ENCODE assay signal across 11 cellular contexts in the genomic region with DNA sequence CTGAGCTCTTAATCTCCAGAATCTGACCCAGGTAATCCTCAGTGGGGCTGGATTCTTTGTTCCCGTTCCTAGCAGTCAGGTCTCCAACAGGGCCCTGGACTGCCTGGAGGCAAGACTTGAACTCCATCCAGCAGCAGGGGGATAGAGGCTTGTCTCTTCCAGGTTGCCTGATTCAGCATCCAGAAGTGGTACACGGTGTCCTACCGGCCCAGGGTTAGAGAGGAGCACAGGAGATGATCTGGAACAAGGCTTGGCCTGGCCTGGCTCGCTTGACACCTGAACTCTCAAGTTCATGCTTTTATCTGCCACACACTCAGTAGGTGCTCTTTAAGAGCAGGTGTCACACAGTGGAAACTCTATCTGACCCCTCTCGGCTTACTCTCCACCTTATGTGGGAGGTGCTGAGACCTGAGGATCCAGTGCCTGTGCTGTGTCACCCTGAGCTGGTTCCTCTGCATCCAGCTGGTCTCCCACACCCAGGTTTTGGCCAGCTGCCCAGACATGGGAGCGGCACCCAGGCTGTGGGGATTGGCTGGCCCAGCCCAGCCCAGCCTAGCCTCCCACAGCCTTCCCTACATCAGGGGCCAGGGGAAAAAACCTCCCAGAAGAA. TPM values are rescaled to one million over a fixed set of nuclear protein-coding genes. Genes with fewer than 3 reads are reported as not detected.
A peak's percentile ranks its signal among the peaks of the same experiment; 100 is the strongest.
DNase-seq lines count a peak whose midpoint lies in the region; ATAC-seq, FAIRE-seq and TF ChIP-seq lines count a peak whose summit lies in the region.
"Had no signal": no experiment of that assay in that cellular context is flagged by ENCODE, and none has a peak within 500 bp of the region (broad histone marks: within the 10 kb centered on the region; RNA-seq: fewer than 3 reads in every experiment).

A gene with protein sequence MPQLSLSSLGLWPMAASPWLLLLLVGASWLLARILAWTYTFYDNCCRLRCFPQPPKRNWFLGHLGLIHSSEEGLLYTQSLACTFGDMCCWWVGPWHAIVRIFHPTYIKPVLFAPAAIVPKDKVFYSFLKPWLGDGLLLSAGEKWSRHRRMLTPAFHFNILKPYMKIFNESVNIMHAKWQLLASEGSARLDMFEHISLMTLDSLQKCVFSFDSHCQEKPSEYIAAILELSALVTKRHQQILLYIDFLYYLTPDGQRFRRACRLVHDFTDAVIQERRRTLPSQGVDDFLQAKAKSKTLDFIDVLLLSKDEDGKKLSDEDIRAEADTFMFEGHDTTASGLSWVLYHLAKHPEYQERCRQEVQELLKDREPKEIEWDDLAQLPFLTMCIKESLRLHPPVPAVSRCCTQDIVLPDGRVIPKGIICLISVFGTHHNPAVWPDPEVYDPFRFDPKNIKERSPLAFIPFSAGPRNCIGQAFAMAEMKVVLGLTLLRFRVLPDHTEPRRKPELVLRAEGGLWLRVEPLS (plus strand): TSS at position 604 of the 610 bp plus-strand sequence. CDS start 519 bp downstream, outside the sequence.

- H3K27me3 ChIP-seq in bronchial epithelial cell (ENCODE audit: control insufficient read depth, insufficient read depth, low read length): no peaks in the 10 kb centered on the region

- no peak within 1 kb of the TSS for H3K4me3 ChIP-seq in NB4 (ENCODE audit: low read depth, low read length)
- H3K4me3 ChIP-seq in bronchial epithelial cell (ENCODE audit: low read depth, low read length): no peak within 1 kb of the TSS

- no peak for ATAC-seq in HG02973 (IDR thresholded peaks at IDR 0.05; ENCODE audit: unreplicated experiment)
- ATAC-seq in HG03521 (IDR thresholded peaks at IDR 0.05; ENCODE audit: unreplicated experiment): no peak
- ATAC-seq: T-cell had no signal

- in situ Hi-C loops in Caki2 (cut with HindIII; ENCODE audit: low pct_unique_long_range_greater_than_20kb, low sequenced_read_pairs): no loop called here

- TF ChIP-seq POLR2A in NB4 (IDR thresholded peaks at IDR 0.05; ENCODE audit: extremely low read depth, insufficient read length): no peak

- H3K27ac Mint-ChIP-seq in T-helper 2 cell treated with Interferon-gamma antibody and Interleukin-4, amounts not matched to agents 5 μg/mL and 100 μg/mL, for 36 hours: no peak within 1 kb of the TSS
- H3K27ac Mint-ChIP-seq in activated T-helper 2 cell treated with anti-CD3 and anti-CD28 coated beads, Interferon-gamma antibody, Interleukin-2, Interleukin-4, amounts not matched to agents 10 μg/mL and 5 μg/mL and 100 μg/mL, durations not matched to agents 14 hours and 24 hours and 36 hours: no peak within 1 kb of the TSS
- H3K27ac Mint-ChIP-seq: activated naive CD8-positive, alpha-beta T cell treated with anti-CD3 and anti-CD28 coated beads, Interleukin-2, amount 10 ng/mL, durations not matched to agents 7 days and 5 days; T-cell had no signal

- H3K36me3 Mint-ChIP-seq in T-helper 2 cell treated with Interferon-gamma antibody and Interleukin-4, amounts not matched to agents 5 μg/mL and 100 μg/mL, for 36 hours (ENCODE audit: low read depth): no peaks in the 10 kb centered on the region
- no peaks in the 10 kb centered on the region for H3K36me3 Mint-ChIP-seq in activated T-helper 2 cell treated with anti-CD3 and anti-CD28 coated beads, Interferon-gamma antibody, Interleukin-2, Interleukin-4, amounts not matched to agents 10 μg/mL and 5 μg/mL and 100 μg/mL, durations not matched to agents 14 hours and 24 hours and 36 hours (ENCODE audit: low read depth)
- H3K36me3 Mint-ChIP-seq: activated naive CD8-positive, alpha-beta T cell treated with anti-CD3 and anti-CD28 coated beads, Interleukin-2, amount 10 ng/mL, durations not matched to agents 7 days and 5 days; T-cell had no signal

- H3K36me3 ChIP-seq in bronchial epithelial cell (ENCODE audit: control insufficient read depth, insufficient read depth, low read length): no peaks in the 10 kb centered on the region

- FAIRE-seq in bronchial epithelial cell (lab: Jason Lieb, UNC): peak; percentile 97
- FAIRE-seq: frontal cortex had no signal

- intact Hi-C loops in activated T-helper 2 cell treated with anti-CD3 and anti-CD28 coated beads, Interferon-gamma antibody, Interleukin-2, Interleukin-4, amounts not matched to agents 10 μg/mL and 5 μg/mL and 100 μg/mL, durations not matched to agents 14 hours and 24 hours and 36 hours (cut with micrococcal nuclease): no loop called here

- TF ChIP-seq CTCF in NB4 (IDR thresholded peaks at IDR 0.05; ENCODE audit: low read depth, low read length) (no peak), bronchial epithelial cell (IDR thresholded peaks at IDR 0.05; ENCODE audit: insufficient read depth, low read length, severe bottlenecking) (no peak)

- H3K27me3 Mint-ChIP-seq in T-helper 2 cell treated with Interferon-gamma antibody and Interleukin-4, amounts not matched to agents 5 μg/mL and 100 μg/mL, for 36 hours (ENCODE audit: low read depth): no peaks in the 10 kb centered on the region
- H3K27me3 Mint-ChIP-seq in activated T-helper 2 cell treated with anti-CD3 and anti-CD28 coated beads, Interferon-gamma antibody, Interleukin-2, Interleukin-4, amounts not matched to agents 10 μg/mL and 5 μg/mL and 100 μg/mL, durations not matched to agents 14 hours and 24 hours and 36 hours (ENCODE audit: low read depth): no peaks in the 10 kb centered on the region

- DNase-seq in Caki2 (ENCODE audit: low read depth): peak; percentile 98
- peak; percentile 57 for DNase-seq in NB4 (ENCODE audit: low read depth)
- peak; percentile 79 for DNase-seq in bronchial epithelial cell (ENCODE audit: low read depth)
- peak; percentile 3 for DNase-seq in myocyte (ENCODE audit: low read depth)
- no peak for DNase-seq in T-helper 2 cell treated with Interferon-gamma antibody and Interleukin-4, amounts not matched to agents 5 μg/mL and 100 μg/mL, for 36 hours (ENCODE audit: low spot score)
- no peak for DNase-seq in activated T-helper 2 cell treated with anti-CD3 and anti-CD28 coated beads, Interferon-gamma antibody, Interleukin-2, Interleukin-4, amounts not matched to agents 10 μg/mL and 5 μg/mL and 100 μg/mL, durations not matched to agents 14 hours and 24 hours and 36 hours (ENCODE audit: low spot score)
- DNase-seq: activated naive CD8-positive, alpha-beta T cell treated with anti-CD3 and anti-CD28 coated beads, Interleukin-2, amount 10 ng/mL, durations not matched to agents 7 days and 5 days had no signal

- no peak within 1 kb of the TSS for H3K4me3 Mint-ChIP-seq in T-helper 2 cell treated with Interferon-gamma antibody and Interleukin-4, amounts not matched to agents 5 μg/mL and 100 μg/mL, for 36 hours
- H3K4me3 Mint-ChIP-seq in activated T-helper 2 cell treated with anti-CD3 and anti-CD28 coated beads, Interferon-gamma antibody, Interleukin-2, Interleukin-4, amounts not matched to agents 10 μg/mL and 5 μg/mL and 100 μg/mL, durations not matched to agents 14 hours and 24 hours and 36 hours (ENCODE audit: low read depth): no peak within 1 kb of the TSS
- H3K4me3 Mint-ChIP-seq: activated naive CD8-positive, alpha-beta T cell treated with anti-CD3 and anti-CD28 coated beads, Interleukin-2, amount 10 ng/mL, durations not matched to agents 7 days and 5 days; T-cell had no signal

- H3K4me1 Mint-ChIP-seq in T-helper 2 cell treated with Interferon-gamma antibody and Interleukin-4, amounts not matched to agents 5 μg/mL and 100 μg/mL, for 36 hours (ENCODE audit: low read depth): no peaks in the 10 kb centered on the region
- no peaks in the 10 kb centered on the region for H3K4me1 Mint-ChIP-seq in activated T-helper 2 cell treated with anti-CD3 and anti-CD28 coated beads, Interferon-gamma antibody, Interleukin-2, Interleukin-4, amounts not matched to agents 10 μg/mL and 5 μg/mL and 100 μg/mL, durations not matched to agents 14 hours and 24 hours and 36 hours (ENCODE audit: low read depth)

- no peaks in the 10 kb centered on the region for H3K9me3 Mint-ChIP-seq in T-helper 2 cell treated with Interferon-gamma antibody and Interleukin-4, amounts not matched to agents 5 μg/mL and 100 μg/mL, for 36 hours
- H3K9me3 Mint-ChIP-seq in activated T-helper 2 cell treated with anti-CD3 and anti-CD28 coated beads, Interferon-gamma antibody, Interleukin-2, Interleukin-4, amounts not matched to agents 10 μg/mL and 5 μg/mL and 100 μg/mL, durations not matched to agents 14 hours and 24 hours and 36 hours: no peaks in the 10 kb centered on the region
- H3K9me3 Mint-ChIP-seq: activated naive CD8-positive, alpha-beta T cell treated with anti-CD3 and anti-CD28 coated beads, Interleukin-2, amount 10 ng/mL, durations not matched to agents 7 days and 5 days had no signal

RNA-seq across cellular contexts. Expression of the gene that starts here (rescaled TPM):
- total RNA-seq in Caki2 (2014; rRNA removed; shearing (Covaris generic); ENCODE audit: low replicate concordance): 38.1 and 38.5 TPM in 2 replicates
- total RNA-seq in bronchial epithelial cell (2.9 and 3.2 TPM in 2 replicates), myocyte (not detected in 2 replicates)
- polyA plus RNA-seq in myocyte (2012): not detected
- 0.09 and 0.14 TPM in 2 replicates for total RNA-seq in activated T-helper 2 cell treated with anti-CD3 and anti-CD28 coated beads, Interferon-gamma antibody, Interleukin-2, Interleukin-4, amounts not matched to agents 10 μg/mL and 5 μg/mL and 100 μg/mL, durations not matched to agents 14 hours and 24 hours and 36 hours
- total RNA-seq: activated naive CD8-positive, alpha-beta T cell treated with anti-CD3 and anti-CD28 coated beads, Interleukin-2, amount 10 ng/mL, durations not matched to agents 7 days and 5 days; frontal cortex had no signal

Comparison
In these comparisons a context has a peak if more than half of its experiments do, and no peak if none do; other contexts are left out.
1. Peak in DNase-seq in myocyte; RNA of the gene not detected or under 1 TPM.
2. DNase-seq: peak in Caki2 (single experiment), NB4 (single experiment) and bronchial epithelial cell (single experiment); none in T-helper 2 cell treated with Interferon-gamma antibody and Interleukin-4, amounts not matched to agents 5 μg/mL and 100 μg/mL, for 36 hours (single experiment) and activated T-helper 2 cell treated with anti-CD3 and anti-CD28 coated beads, Interferon-gamma antibody, Interleukin-2, Interleukin-4, amounts not matched to agents 10 μg/mL and 5 μg/mL and 100 μg/mL, durations not matched to agents 14 hours and 24 hours and 36 hours (single experiment).